In genomic region chr10:97760461-97761257, GRCh38 we compare ENCODE assay signal across 1 cellular context.
TF ChIP-seq lines count a peak whose summit lies in the region.

No MANE protein-coding gene starts in this region.

TF ChIP-seq in endothelial cell of umbilical vein, 7 proteins besides CTCF, POLR2A, EP300 and RAD21:
- TF ChIP-seq POLR2AphosphoS5 (IDR thresholded peaks at IDR 0.05; ENCODE audit: insufficient read depth, low read depth, low read length): no peak
- no peak for TF ChIP-seq FOS (IDR thresholded peaks at IDR 0.05; ENCODE audit: borderline replicate concordance, insufficient read depth, low read length)
- no peak for TF ChIP-seq JUN (IDR thresholded peaks at IDR 0.05; ENCODE audit: borderline replicate concordance, insufficient read depth, insufficient read length, low read depth)
- no peak for TF ChIP-seq EZH2 (IDR thresholded peaks at IDR 0.05; ENCODE audit: borderline replicate concordance, low read depth, low read length, severe bottlenecking)
- no peak for TF ChIP-seq MYC (IDR thresholded peaks at IDR 0.05; ENCODE audit: low read depth, low read length)
- TF ChIP-seq GATA2 (IDR thresholded peaks at IDR 0.05; ENCODE audit: insufficient read depth, insufficient read length, low read depth, low read length): no peak
- no peak for TF ChIP-seq MAX (IDR thresholded peaks at IDR 0.05; ENCODE audit: insufficient read depth, insufficient read length)
